ENCODE assay signal across 8 cellular contexts in genomic region chr1:65164101-65164500, GRCh38. TPM values are rescaled to one million over a fixed set of nuclear protein-coding genes. Genes with fewer than 3 reads are reported as not detected.
DNase-seq lines count a peak whose midpoint lies in the region; ATAC-seq, FAIRE-seq and TF ChIP-seq lines count a peak whose summit lies in the region.
"Not testable (repeated sequence)": the region's sequence is repeated elsewhere in the genome, so short reads cannot be mapped to it uniquely, and the experiment has no call there.
"Had no signal": no experiment of that assay in that cellular context is flagged by ENCODE, and none has a peak within 500 bp of the region (broad histone marks: within the 10 kb centered on the region; RNA-seq: fewer than 3 reads in every experiment).

No MANE protein-coding gene starts in this region.

- not testable (repeated sequence) for H3K27me3 Mint-ChIP-seq in GM23338 (ENCODE audit: insufficient read depth, low read depth, poor library complexity)

- peak overlapping the region; percentile 0; the same call in 1 of the 2 replicates for H3K27ac Mint-ChIP-seq in GM23338

- H3K9me2 ChIP-seq in GM23338 (ENCODE audit: insufficient read depth) = not testable (repeated sequence)

- not testable (repeated sequence) for H3K36me3 Mint-ChIP-seq in GM23338 (ENCODE audit: low read depth)

- intact Hi-C loops in Panc1 (cut with micrococcal nuclease; ENCODE audit: unreplicated experiment); GM12878 (cut with micrococcal nuclease; ENCODE audit: unreplicated experiment); left ventricle myocardium inferior (cut with micrococcal nuclease): not testable (repeated sequence)

- not testable (repeated sequence) for H3K4me3 ChIP-seq in ACC112 (ENCODE audit: low read depth, low read length); GM23338; Panc1 (ENCODE audit: low read depth in 2 of 2, low read length in 2 of 2); GM12878; left ventricle myocardium inferior; liver (ENCODE audit: low read depth in 1 of 3, low read length in 3 of 3); subcutaneous abdominal adipose tissue (ENCODE audit: low read depth in 1 of 5, low read length in 5 of 5)

- not testable (repeated sequence) for FAIRE-seq in GM12878 (lab: Jason Lieb, UNC)

- not testable (repeated sequence) for H3K9me3 ChIP-seq in Panc1 (ENCODE audit: control insufficient read depth, insufficient read depth, low read depth, low read length); GM12878 (replicated peaks; ENCODE audit: control insufficient read depth, insufficient read depth, low read length); left ventricle myocardium inferior (replicated peaks); liver (ENCODE audit: control insufficient read depth in 4 of 4, low read length in 3 of 4); subcutaneous abdominal adipose tissue (ENCODE audit: control insufficient read depth in 5 of 5, low read length in 5 of 5)

- in situ Hi-C loops in Panc1 (cut with HindIII; ENCODE audit: low pct_unique_long_range_greater_than_20kb, low sequenced_read_pairs); GM12878 (cut with MboI): not testable (repeated sequence)

- CTCF ChIA-PET in Panc1 (lab: Charles Lee) = not testable (repeated sequence)
- CTCF ChIA-PET in GM12878 (lab: Yijun Ruan, JAX) = interaction anchor here (1.3 kb wide), 1 partner anchor 13 kb away, joined by 4 read pairs; no protein-coding TSS in a partner anchor

- H4K20me1 ChIP-seq in GM23338 (replicated peaks; ENCODE audit: insufficient read depth); GM12878 (ENCODE audit: control insufficient read depth, insufficient read depth): not testable (repeated sequence)

- H2AFZ ChIP-seq in ACC112 (ENCODE audit: low read length, unreplicated experiment); GM23338; GM12878 (ENCODE audit: control insufficient read depth, low read depth, low read length): not testable (repeated sequence)

- not testable (repeated sequence) for DNase-seq in GM23338 (ENCODE audit: low spot score); Panc1 (ENCODE audit: low read depth, low spot score); GM12878 (ENCODE audit: low read depth, low spot score); left ventricle myocardium inferior

- not testable (repeated sequence) for ATAC-seq in GM23338, Panc1, GM12878

- peaks cover 77% of the 10 kb centered on the region for H3K4me1 Mint-ChIP-seq in GM23338

- POLR2A ChIA-PET in Panc1 (lab: Charles Lee) = not testable (repeated sequence)
- POLR2A ChIA-PET in GM12878 (lab: Charles Lee) = interaction anchor here (0.6 to 1.2 kb wide), 2 partner anchors 19 to 47 kb away, joined by 3 read pairs; no protein-coding TSS in a partner anchor

- TF ChIP-seq CTCF in GM23338 (conservative IDR thresholded peaks at IDR 0.05; ENCODE audit: low read depth in 2 of 2); Panc1 (IDR thresholded peaks at IDR 0.05); GM12878 (IDR thresholded peaks at IDR 0.05 in 2 of 3, conservative IDR thresholded peaks at IDR 0.05 in 1 of 3; ENCODE audit: control insufficient read depth in 2 of 3, extremely low read depth in 1 of 3, insufficient read depth in 1 of 3, low read depth in 3 of 3, low read length in 3 of 3); left ventricle myocardium inferior (IDR thresholded peaks at IDR 0.05; ENCODE audit: borderline replicate concordance); liver (IDR thresholded peaks at IDR 0.05; ENCODE audit: low read depth, low read length, missing input control): not testable (repeated sequence)

- TF ChIP-seq RAD21 in GM12878 (IDR thresholded peaks at IDR 0.05; ENCODE audit: insufficient read depth, low read depth, low read length); liver (IDR thresholded peaks at IDR 0.05): not testable (repeated sequence)

- TSS peak; percentile 39 for BruUV-seq in Panc1 (replicated peaks; lab: Mats Ljungman, UMichigan)
- BruUV-seq in GM12878 (replicated peaks; lab: Mats Ljungman, UMichigan) = not testable (repeated sequence)

- peaks cover 94% of the 10 kb centered on the region for H3K79me2 ChIP-seq in ACC112 (ENCODE audit: control insufficient read depth, insufficient read depth, low read length, unreplicated experiment)
- H3K79me2 ChIP-seq in GM23338 (replicated peaks; ENCODE audit: insufficient read depth) = peaks cover 100% of the 10 kb centered on the region
- peaks cover 76% of the 10 kb centered on the region for H3K79me2 ChIP-seq in GM12878 (ENCODE audit: control insufficient read depth, insufficient read depth, low read length)

- H3K4me1 ChIP-seq in ACC112 (ENCODE audit: control insufficient read depth, insufficient read depth, low read length, unreplicated experiment) (peaks cover 39% of the 10 kb centered on the region), GM23338 (ENCODE audit: insufficient read depth) (peaks cover 78% of the 10 kb centered on the region), GM12878 (ENCODE audit: control insufficient read depth, insufficient read depth, low read length) (peaks cover 32% of the 10 kb centered on the region), left ventricle myocardium inferior (peaks cover 68% of the 10 kb centered on the region), liver (ENCODE audit: control insufficient read depth in 4 of 4, insufficient read depth in 4 of 4, low read length in 3 of 4) (peaks cover 23 to 76% (median 38%) of the 10 kb centered on the region in 4 donors), subcutaneous abdominal adipose tissue (ENCODE audit: control insufficient read depth in 5 of 5, insufficient read depth in 5 of 5, low read length in 5 of 5) (peaks cover 0 to 34% (median 7%) of the 10 kb centered on the region in 5 donors)
- H3K4me1 ChIP-seq in Panc1 (ENCODE audit: control insufficient read depth, insufficient read depth, low read length) = not testable (repeated sequence)

- 81% methylated on average over 3 of the region's 3 CpGs for WGBS in GM12878 (ENCODE audit: insufficient coverage, insufficient replicate concordance, low lambda C conversion rate, missing lambda C conversion rate)
- WGBS in liver = 91% methylated on average over 3 of the region's 3 CpGs

- H3K4me2 ChIP-seq in GM23338 = peak overlapping the region; percentile 27
- H3K4me2 ChIP-seq in GM12878 (ENCODE audit: control insufficient read depth, insufficient read depth) = not testable (repeated sequence)

- H3K9me3 Mint-ChIP-seq in GM23338 = not testable (repeated sequence)

- not testable (repeated sequence) for H3K27me3 ChIP-seq in ACC112 (ENCODE audit: insufficient read depth, low read length); GM23338 (ENCODE audit: insufficient read depth); Panc1 (ENCODE audit: control insufficient read depth, insufficient read depth, low read length); GM12878 (replicated peaks in 1 of 2; ENCODE audit: control insufficient read depth in 2 of 2, insufficient read depth in 2 of 2, low read length in 1 of 2); left ventricle myocardium inferior (ENCODE audit: low read depth); liver (ENCODE audit: control insufficient read depth in 4 of 4, insufficient read depth in 4 of 4, low read length in 3 of 4); subcutaneous abdominal adipose tissue (ENCODE audit: control insufficient read depth in 5 of 5, insufficient read depth in 4 of 5, low read length in 5 of 5)

- H3K27ac ChIP-seq in ACC112 (ENCODE audit: low read depth, low read length) = peak overlapping the region; percentile 37
- peak overlapping the region; percentile 20; the same call in 1 of the 2 replicates for H3K27ac ChIP-seq in GM23338 (ENCODE audit: low read depth)
- not testable (repeated sequence) for H3K27ac ChIP-seq in Panc1 (ENCODE audit: low read length); GM12878 (ENCODE audit: control insufficient read depth, insufficient read depth)
- peak overlapping the region; percentile 47 for H3K27ac ChIP-seq in left ventricle myocardium inferior (replicated peaks)
- H3K27ac ChIP-seq in liver (ENCODE audit: low read depth in 1 of 2, low read length in 2 of 2) = peak overlapping the region; percentile 47 to 76
- H3K27ac ChIP-seq in subcutaneous abdominal adipose tissue (ENCODE audit: low read depth, low read length) = peak overlapping the region; percentile 75

- not testable (repeated sequence) for H3K4me3 Mint-ChIP-seq in GM23338

- not testable (repeated sequence) for TF ChIP-seq EP300 in GM12878 (IDR thresholded peaks at IDR 0.05; ENCODE audit: borderline replicate concordance in 1 of 2, control insufficient read depth in 1 of 2, low read depth in 2 of 2, low read length in 2 of 2)

- H3K9ac ChIP-seq in GM12878 (ENCODE audit: control insufficient read depth, insufficient read depth, low read length); liver (ENCODE audit: low read depth in 1 of 2, low read length in 2 of 2); subcutaneous abdominal adipose tissue (ENCODE audit: low read length in 5 of 5): not testable (repeated sequence)

- not testable (repeated sequence) for TF ChIP-seq POLR2A in GM12878 (IDR thresholded peaks at IDR 0.05; ENCODE audit: low read depth, low read length)

- SMC1A ChIA-PET in GM12878 (lab: Charles Lee; ENCODE audit: uncharacterized antibody, unreplicated experiment) = interaction anchor here (1.3 to 1.4 kb wide), 2 partner anchors 8 to 49 kb away, joined by 4 to 5 read pairs; no protein-coding TSS in a partner anchor

- RAD21 ChIA-PET in GM12878 (lab: Charles Lee; ENCODE audit: unreplicated experiment) = not testable (repeated sequence)

- not testable (repeated sequence) for H3F3A ChIP-seq in GM23338 (replicated peaks; ENCODE audit: low read depth)

- H3K36me3 ChIP-seq in ACC112 (ENCODE audit: insufficient read depth, low read length); GM23338 (ENCODE audit: insufficient read depth); Panc1 (ENCODE audit: control insufficient read depth, insufficient read depth, low read length); GM12878 (ENCODE audit: control insufficient read depth in 2 of 2, insufficient read depth in 2 of 2, low read length in 1 of 2); left ventricle myocardium inferior; liver (ENCODE audit: control insufficient read depth in 4 of 4, insufficient read depth in 3 of 4, low read depth in 1 of 4, low read length in 3 of 4); subcutaneous abdominal adipose tissue (ENCODE audit: control insufficient read depth in 5 of 5, insufficient read depth in 5 of 5, low read length in 5 of 5): not testable (repeated sequence)

RNA-seq across cellular contexts. Expression of gene AK4, which starts 16.1 kb away (rescaled TPM):
- 123 and 137 TPM in 2 replicates for total RNA-seq in GM23338 (2014; rRNA removed; shearing (Covaris generic))
- polyA plus RNA-seq in GM23338 (2016; fragmentation: Nextera tagmentation; extraction: Ambion mirVana) (111 and 127 TPM in 2 replicates), GM12878 (2011; rRNA removed) (161 and 172 TPM in 2 replicates), GM12878 (2014; fragmentation: Illumina TruSeq; extraction: Trizol) (51.5 and 64.0 TPM in 2 replicates), GM12878 (2014; fragmentation: Nextera tagmentation; extraction: Ambion mirVana) (10 to 100 TPM; 23.9 to 26.9 TPM), GM12878 (2014; rRNA removed) (38.3 and 46.5 TPM in 2 replicates), GM12878 (2016; fragmentation: Nextera tagmentation; extraction: Ambion mirVana) (10 to 100 TPM; 68.6 to 76.5 TPM), liver (100 to 1,000 TPM in 1 of 2 donors, 10 to 100 TPM in 1; 52.3 to 106 TPM)
- total RNA-seq in Panc1 (2021; ENCODE audit: unreplicated experiment) (26.8 TPM), GM12878 (2014; rRNA removed) (42.0 and 49.9 TPM in 2 replicates), GM12878 (2014; rRNA removed; fragmentation: Illumina TruSeq; extraction: Trizol) (28.6 and 31.0 TPM in 2 replicates), GM12878 (2021) (61.2 and 63.7 TPM in 2 replicates), left ventricle myocardium inferior (168 TPM), liver (10 to 100 TPM; 58.4 to 60.2 TPM)
- 12.1 TPM for polyA plus RNA-seq in Panc1 (2012; ENCODE audit: insufficient read length)
- 60.1 and 61.7 TPM in 2 replicates for total RNA-seq in GM12878 (2013; cell fraction: nucleolus; rRNA removed)
- polyA plus RNA-seq in GM12878 (2011; ENCODE audit: low read depth) = 86.9 TPM
- polyA plus RNA-seq in GM12878 (2011; cell fraction: cytosol; rRNA removed) = 88.7 and 144 TPM in 2 replicates
- 35.3 and 61.7 TPM in 2 replicates for polyA plus RNA-seq in GM12878 (2011; cell fraction: nucleus; rRNA removed)
- 67.8 and 107 TPM in 2 replicates for polyA plus RNA-seq in GM12878 (2012)
- 114 and 122 TPM in 2 replicates for polyA minus RNA-seq in GM12878 (2011; rRNA and poly(A)+ RNA removed)
- polyA minus RNA-seq in GM12878 (2011; cell fraction: cytosol; rRNA and poly(A)+ RNA removed) = 23.0 and 33.8 TPM in 2 replicates
- 23.1 and 24.6 TPM in 2 replicates for polyA minus RNA-seq in GM12878 (2011; cell fraction: nucleus; rRNA and poly(A)+ RNA removed)
- polyA plus RNA-seq: CD4-positive, alpha-beta memory T cell had no signal
